ENCODE assay signal across 8 cellular contexts in the genomic region with DNA sequence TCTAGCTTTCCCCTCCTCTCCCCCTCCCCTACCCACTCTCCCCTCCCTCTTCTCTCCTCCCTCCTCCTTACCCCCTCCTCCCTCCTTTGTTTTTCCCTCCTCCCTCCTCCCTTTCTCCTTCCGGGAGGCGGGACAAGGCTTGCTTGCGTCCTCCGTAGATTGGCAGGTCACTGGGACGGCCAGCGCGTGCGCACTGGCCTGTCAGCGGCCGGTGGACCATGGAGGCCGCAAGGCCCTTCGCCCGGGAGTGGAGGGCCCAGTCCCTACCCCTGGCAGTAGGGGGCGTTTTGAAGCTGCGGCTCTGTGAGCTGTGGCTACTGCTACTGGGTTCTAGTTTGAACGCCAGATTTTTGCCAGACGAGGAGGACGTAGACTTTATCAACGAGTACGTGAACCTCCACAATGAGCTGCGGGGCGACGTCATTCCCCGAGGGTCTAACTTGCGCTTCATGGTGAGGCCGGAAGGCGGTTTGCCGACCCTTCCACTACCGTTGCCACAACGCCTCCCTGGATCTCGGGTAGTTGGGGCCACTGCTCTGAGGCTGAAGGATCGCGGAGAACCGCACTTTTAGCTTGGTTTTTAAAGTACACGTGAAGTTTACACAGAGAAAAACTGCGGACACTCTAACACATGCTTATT. TPM values are rescaled to one million over a fixed set of nuclear protein-coding genes. Genes with fewer than 3 reads are reported as not detected.
DNase-seq lines count a peak whose midpoint lies in the region; TF ChIP-seq lines count a peak whose summit lies in the region.

TSS of gene GLIPR1L2 (plus strand) at position 191 of the 640 bp plus-strand sequence. CDS start at position 219, 28 bp downstream.

- peak within 1 kb of the TSS; percentile 74 for H3K27ac ChIP-seq in GM23248

- H3K27ac Mint-ChIP-seq in nephron progenitor cell, result peak within 1 kb of the TSS; percentile 93
- H3K27ac Mint-ChIP-seq in stimulated activated naive CD8-positive, alpha-beta T cell treated with anti-CD3 and anti-CD28 coated beads, Interleukin-15, Interleukin-2, amounts not matched to agents 100 ng/mL and 50 ng/mL, for 24 hours, result peak within 1 kb of the TSS; percentile 94

- peaks cover 7% of the 10 kb centered on the region for H3K27me3 Mint-ChIP-seq in nephron progenitor cell (ENCODE audit: low read depth, poor library complexity)
- no peaks in the 10 kb centered on the region for H3K27me3 Mint-ChIP-seq in stimulated activated naive CD8-positive, alpha-beta T cell treated with anti-CD3 and anti-CD28 coated beads, Interleukin-15, Interleukin-2, amounts not matched to agents 100 ng/mL and 50 ng/mL, for 24 hours

- H3K4me1 Mint-ChIP-seq in nephron progenitor cell, result peaks cover 28% of the 10 kb centered on the region
- peaks cover 44% of the 10 kb centered on the region for H3K4me1 Mint-ChIP-seq in stimulated activated naive CD8-positive, alpha-beta T cell treated with anti-CD3 and anti-CD28 coated beads, Interleukin-15, Interleukin-2, amounts not matched to agents 100 ng/mL and 50 ng/mL, for 24 hours (ENCODE audit: low read depth)

- H4K20me1 ChIP-seq in GM23248 (ENCODE audit: insufficient read depth), result no peaks in the 10 kb centered on the region

- peak within 1 kb of the TSS; percentile 80 for H3K4me2 ChIP-seq in GM23248 (ENCODE audit: unreplicated experiment)

- H3K9ac ChIP-seq in GM23248, result peak within 1 kb of the TSS; percentile 81

- no peaks in the 10 kb centered on the region for H3K27me3 ChIP-seq in GM23248 (replicated peaks; ENCODE audit: insufficient read depth)

- peaks cover 5% of the 10 kb centered on the region for H3K36me3 Mint-ChIP-seq in nephron progenitor cell (ENCODE audit: low read depth)
- H3K36me3 Mint-ChIP-seq in stimulated activated naive CD8-positive, alpha-beta T cell treated with anti-CD3 and anti-CD28 coated beads, Interleukin-15, Interleukin-2, amounts not matched to agents 100 ng/mL and 50 ng/mL, for 24 hours (ENCODE audit: low read depth), result no peaks in the 10 kb centered on the region

- H3K4me3 Mint-ChIP-seq in nephron progenitor cell, result peak within 1 kb of the TSS; percentile 88
- H3K4me3 Mint-ChIP-seq in stimulated activated naive CD8-positive, alpha-beta T cell treated with anti-CD3 and anti-CD28 coated beads, Interleukin-15, Interleukin-2, amounts not matched to agents 100 ng/mL and 50 ng/mL, for 24 hours, result peak within 1 kb of the TSS; percentile 85

- H3K79me2 ChIP-seq in GM23248 (ENCODE audit: insufficient read depth), result no peaks in the 10 kb centered on the region

- H2AFZ ChIP-seq in GM23248, result peak within 1 kb of the TSS; percentile 91

- peak; percentile 63 for TF ChIP-seq CTCF in nephron progenitor cell (IDR thresholded peaks at IDR 0.05)

- H3K9me3 ChIP-seq in GM23248 (ENCODE audit: low read depth), result no peaks in the 10 kb centered on the region

- DNase-seq in EL (peak; percentile 98), GM23248 (peak; percentile 98), LHCN-M2 (ENCODE audit: low read depth) (peak; percentile 97), RPMI8226 (peak; percentile 96), activated gamma-delta T cell (lab: John Stamatoyannopoulos, UW) (peak; percentile 73), fibroblast of the conjunctiva (ENCODE audit: low read depth) (peak; percentile 98), nephron progenitor cell (peak; percentile 87)

- H3K36me3 ChIP-seq in GM23248 (ENCODE audit: low read depth), result no peaks in the 10 kb centered on the region

- peak within 1 kb of the TSS; percentile 73 for H3K4me3 ChIP-seq in GM23248

- peaks cover 8% of the 10 kb centered on the region for H3K9me3 Mint-ChIP-seq in nephron progenitor cell
- peaks cover 8% of the 10 kb centered on the region for H3K9me3 Mint-ChIP-seq in stimulated activated naive CD8-positive, alpha-beta T cell treated with anti-CD3 and anti-CD28 coated beads, Interleukin-15, Interleukin-2, amounts not matched to agents 100 ng/mL and 50 ng/mL, for 24 hours

- peaks cover 35% of the 10 kb centered on the region for H3K4me1 ChIP-seq in GM23248 (ENCODE audit: insufficient read depth)

- in situ Hi-C loops in GM23248 (cut with MboI), result loop anchor here (10.0 kb wide), 1 partner anchor 94 kb away; the partner anchor contains the start of gene GLIPR1

- H3F3A ChIP-seq in GM23248 (ENCODE audit: insufficient read depth), result peaks cover 26% of the 10 kb centered on the region

- WGBS in GM23248 (ENCODE audit: low coverage in 1 of 2, low lambda C conversion rate in 2 of 2, missing lambda C conversion rate in 2 of 2), 2 experiments, result 2 to 3% methylated on average over 35 of the region's 36 CpGs

- H3K9me2 ChIP-seq in GM23248 (ENCODE audit: insufficient read depth), result no peaks in the 10 kb centered on the region

RNA-seq across cellular contexts. Expression of gene GLIPR1L2, which starts in this region (rescaled TPM):
- 0.51 and 1.6 TPM in 2 replicates for total RNA-seq in GM23248 (2014; rRNA removed; shearing (Covaris generic))
- 2.1 and 2.3 TPM in 2 replicates for polyA plus RNA-seq in GM23248 (2016; fragmentation: Nextera tagmentation; extraction: Ambion mirVana)
- 0.32 and 0.92 TPM in 2 replicates for total RNA-seq in LHCN-M2 (2014; rRNA removed)
- 0.38 TPM for polyA plus RNA-seq in LHCN-M2 (2012)

Comparison
In these comparisons a context has a peak if more than half of its experiments do, and no peak if none do; other contexts are left out.
1. Peak in every context shown above with its lines: DNase-seq, H3K4me3 ChIP-seq and H3K27ac ChIP-seq.
2. Peak in DNase-seq in LHCN-M2; RNA of the gene not detected or under 1 TPM.